1 cellular context compared by ENCODE assay signal in the genomic region with DNA sequence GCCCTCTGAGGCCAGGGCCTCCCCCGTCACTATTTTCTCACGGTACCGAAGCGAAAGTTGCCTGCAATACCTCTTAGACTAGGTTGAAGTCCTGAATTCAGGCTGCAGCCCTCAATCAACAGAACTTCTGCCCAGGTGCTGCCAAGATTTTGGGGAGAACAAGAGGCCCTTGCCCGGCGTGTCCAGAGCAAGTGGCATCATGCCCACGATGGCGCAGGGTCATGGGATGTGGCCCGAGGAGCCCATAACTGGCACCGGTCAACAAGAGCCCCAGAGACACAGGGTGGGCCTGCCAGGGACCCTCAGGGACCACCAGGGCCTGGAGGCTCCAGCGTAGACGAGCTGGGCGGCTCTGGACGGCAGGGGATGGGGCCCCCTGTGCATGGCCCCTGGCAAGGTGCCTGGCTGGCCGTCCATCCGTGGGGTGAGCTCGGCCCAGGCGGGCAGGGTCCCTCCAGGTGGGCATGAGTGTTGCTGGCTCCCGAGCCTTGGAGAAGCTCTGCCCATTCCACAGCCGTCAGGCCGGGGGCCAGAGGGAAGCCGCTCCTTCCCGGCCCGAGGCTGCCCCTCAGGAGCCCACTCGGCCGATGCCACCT.
TF ChIP-seq lines count a peak whose summit lies in the region.

No MANE protein-coding gene starts in this region.

TF ChIP-seq in H1, 55 proteins besides CTCF, POLR2A, EP300 and RAD21:
- TF ChIP-seq SAP30 (IDR thresholded peaks at IDR 0.05; ENCODE audit: insufficient read depth, insufficient replicate concordance, low read length), result no peak
TF ChIP-seq in H1: peak in this region for 0.
